23 cellular contexts compared by ENCODE assay signal in the genomic region with DNA sequence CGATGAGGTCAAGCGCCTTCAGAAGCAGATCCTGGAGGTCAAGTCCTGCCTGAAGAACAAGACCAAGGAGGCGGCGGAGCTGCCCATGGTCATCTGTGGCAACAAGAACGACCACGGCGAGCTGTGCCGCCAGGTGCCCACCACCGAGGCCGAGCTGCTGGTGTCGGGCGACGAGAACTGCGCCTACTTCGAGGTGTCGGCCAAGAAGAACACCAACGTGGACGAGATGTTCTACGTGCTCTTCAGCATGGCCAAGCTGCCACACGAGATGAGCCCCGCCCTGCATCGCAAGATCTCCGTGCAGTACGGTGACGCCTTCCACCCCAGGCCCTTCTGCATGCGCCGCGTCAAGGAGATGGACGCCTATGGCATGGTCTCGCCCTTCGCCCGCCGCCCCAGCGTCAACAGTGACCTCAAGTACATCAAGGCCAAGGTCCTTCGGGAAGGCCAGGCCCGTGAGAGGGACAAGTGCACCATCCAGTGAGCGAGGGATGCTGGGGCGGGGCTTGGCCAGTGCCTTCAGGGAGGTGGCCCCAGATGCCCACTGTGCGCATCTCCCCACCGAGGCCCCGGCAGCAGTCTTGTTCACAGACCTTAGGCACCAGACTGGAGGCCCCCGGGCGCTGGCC. TPM values are rescaled to one million over a fixed set of nuclear protein-coding genes. Genes with fewer than 3 reads are reported as not detected.
DNase-seq lines count a peak whose midpoint lies in the region; ATAC-seq, FAIRE-seq and TF ChIP-seq lines count a peak whose summit lies in the region.
"Had no signal": no experiment of that assay in that cellular context is flagged by ENCODE, and none has a peak within 500 bp of the region (broad histone marks: within the 10 kb centered on the region; RNA-seq: fewer than 3 reads in every experiment).

No MANE protein-coding gene starts in this region.

- H2BK5ac ChIP-seq in H1 (ENCODE audit: low read depth, low read length), result 0 out of 2 replicates have a peak overlapping the region, but pooled peaks have one; percentile 73
- H2BK5ac ChIP-seq in neuronal stem cell (ENCODE audit: low read length), result no peak overlapping the region

- CTCF ChIA-PET in H1 (lab: Charles Lee; ENCODE audit: partially characterized antibody), result interaction anchor here (1.5 to 6.2 kb wide), 5 partner anchors 12 to 42 kb away, joined by 5 to 51 read pairs (median 14); partner anchors contain the start of gene RASD2

- H4K5ac ChIP-seq in H1 (ENCODE audit: insufficient read length, low read depth, low read length), result no peak overlapping the region

- no peak overlapping the region for H2BK120ac ChIP-seq in H1 (replicated peaks; ENCODE audit: low read depth, low read length)
- no peak overlapping the region for H2BK120ac ChIP-seq in neuronal stem cell (ENCODE audit: low read depth, low read length)

- H4K8ac ChIP-seq in H1 (ENCODE audit: extremely low read depth, insufficient read depth, low read length), result no peak overlapping the region
- no peak overlapping the region for H4K8ac ChIP-seq in neuronal stem cell (ENCODE audit: low read depth, low read length)

- H3K4me1 ChIP-seq in BLaER1, result peaks cover 73% of the 10 kb centered on the region
- peaks cover 9 to 78% (median 66%) of the 10 kb centered on the region in 10 experiments; a peak in 19 of 20 replicates for H3K4me1 ChIP-seq in BLaER1 treated with 17β-estradiol and CSF1 and Interleukin-3, amounts not matched to agents 10 nM and 100 nM
- peaks cover 0 to 23% (median 11%) of the 10 kb centered on the region in 4 experiments; a peak in 6 of 7 replicates for H3K4me1 ChIP-seq in H1 (replicated peaks in 1 of 4; ENCODE audit: control insufficient read depth in 3 of 4, insufficient read depth in 4 of 4, low read length in 3 of 4)
- peaks cover 10 to 16% of the 10 kb centered on the region in 2 donors for H3K4me1 ChIP-seq in neuronal stem cell (ENCODE audit: control insufficient read depth in 2 of 2, insufficient read depth in 1 of 2, low read depth in 1 of 2, low read length in 2 of 2)
- H3K4me1 ChIP-seq in thyroid gland, result peaks cover 16 to 20% of the 10 kb centered on the region in 2 donors

- H3K56ac ChIP-seq in H1 (replicated peaks; ENCODE audit: insufficient read length, low read depth, low read length), result no peak overlapping the region

- H4K20me1 ChIP-seq in BLaER1, result no peaks in the 10 kb centered on the region
- peaks cover 0 to 18% (median 0%) of the 10 kb centered on the region in 11 experiments; a peak in 4 of 22 replicates for H4K20me1 ChIP-seq in BLaER1 treated with 17β-estradiol and CSF1 and Interleukin-3, amounts not matched to agents 10 nM and 100 nM
- H4K20me1 ChIP-seq in H1 (replicated peaks in 1 of 2; ENCODE audit: control insufficient read depth in 1 of 2, insufficient read depth in 2 of 2, low read length in 2 of 2), result no peaks in the 10 kb centered on the region

- H3K18ac ChIP-seq in H1 (ENCODE audit: extremely low read depth, low read length), result no peak overlapping the region
- H3K18ac ChIP-seq in neuronal stem cell (ENCODE audit: low read length), result peak overlapping the region; percentile 57

- no peaks in the 10 kb centered on the region for H3K79me2 ChIP-seq in H1 (ENCODE audit: control insufficient read depth in 1 of 2, insufficient read depth in 2 of 2, low read length in 2 of 2)

- peak overlapping the region; percentile 74 for H3K4me2 ChIP-seq in BLaER1
- H3K4me2 ChIP-seq in BLaER1 treated with 17β-estradiol and CSF1 and Interleukin-3, amounts not matched to agents 10 nM and 100 nM, result peak overlapping the region in 8 of 11 experiments; percentile 56 to 80 (median 73); a peak in 15 of 22 replicates
- H3K4me2 ChIP-seq in H1 (ENCODE audit: insufficient read depth in 1 of 2, low read depth in 2 of 2, low read length in 2 of 2), result 0 out of 4 replicates have a peak overlapping the region, but pooled peaks of 1 of the 2 experiments have one; percentile 1
- H3K4me2 ChIP-seq in neuronal stem cell (ENCODE audit: insufficient read depth, low read length, poor library complexity, severe bottlenecking), result no peak overlapping the region

- 0 out of 2 replicates have a peak overlapping the region, but pooled peaks have one; percentile 43 for H2AK5ac ChIP-seq in H1 (ENCODE audit: low read depth, low read length)
- H2AK5ac ChIP-seq in neuronal stem cell (ENCODE audit: low read depth, low read length), result peak overlapping the region; percentile 86

- H3K79me1 ChIP-seq in H1 (ENCODE audit: low read depth, low read length) (no peaks in the 10 kb centered on the region), neuronal stem cell (ENCODE audit: low read depth, low read length) (peaks cover 2% of the 10 kb centered on the region)

- H3K9me3 ChIP-seq in BLaER1 (no peaks in the 10 kb centered on the region), H1 (ENCODE audit: insufficient read depth in 2 of 2, low read depth in 1 of 2, low read length in 1 of 2) (no peaks in the 10 kb centered on the region), neuronal stem cell (replicated peaks in 1 of 2; ENCODE audit: control insufficient read depth in 2 of 2, insufficient read depth in 1 of 2, low read depth in 1 of 2, low read length in 2 of 2) (no peaks in the 10 kb centered on the region), thyroid gland (no peaks in the 10 kb centered on the region)
- no peaks in the 10 kb centered on the region for H3K9me3 ChIP-seq in BLaER1 treated with 17β-estradiol and CSF1 and Interleukin-3, amounts not matched to agents 10 nM and 100 nM (replicated peaks in 1 of 11)
- H3K9me3 ChIP-seq: BE2C had no signal

- H3K23me2 ChIP-seq in H1 (ENCODE audit: low read depth, low read length), result no peaks in the 10 kb centered on the region; the same call in 1 of the 2 replicates

- H3K4me3 ChIP-seq in BLaER1, result no peak overlapping the region
- H3K4me3 ChIP-seq in BLaER1 treated with 17β-estradiol and CSF1 and Interleukin-3, amounts not matched to agents 10 nM and 100 nM, result no peak overlapping the region
- no peak overlapping the region for H3K4me3 ChIP-seq in H1 (ENCODE audit: extremely low read depth in 1 of 4, insufficient read depth in 2 of 4, low read depth in 3 of 4, low read length in 4 of 4)
- H3K4me3 ChIP-seq in neuronal stem cell (ENCODE audit: low read length in 2 of 2), result no peak overlapping the region
- no peak overlapping the region for H3K4me3 ChIP-seq in thyroid gland (replicated peaks in 1 of 3)
- H3K4me3 ChIP-seq: GM12878 had no signal

- H3K27ac ChIP-seq in BLaER1, result peak overlapping the region; percentile 43; the same call in 1 of the 2 replicates
- peak overlapping the region in 1 of 11 experiments; percentile 5; a peak in 2 of 22 replicates for H3K27ac ChIP-seq in BLaER1 treated with 17β-estradiol and CSF1 and Interleukin-3, amounts not matched to agents 10 nM and 100 nM
- no peak overlapping the region for H3K27ac ChIP-seq in H1 (ENCODE audit: low read depth, low read length)
- no peak overlapping the region for H3K27ac ChIP-seq in neuronal stem cell (replicated peaks; ENCODE audit: low read length)
- H3K27ac ChIP-seq in thyroid gland, result no peak overlapping the region

- no peak overlapping the region for H3K14ac ChIP-seq in H1 (ENCODE audit: insufficient read length)
- no peak overlapping the region for H3K14ac ChIP-seq in neuronal stem cell (ENCODE audit: low read length)

- H3K27me3 ChIP-seq in BLaER1 (no peaks in the 10 kb centered on the region), H1 (replicated peaks in 1 of 4; ENCODE audit: control insufficient read depth in 3 of 4, extremely low read depth in 1 of 4, insufficient read depth in 3 of 4, low read length in 3 of 4) (no peaks in the 10 kb centered on the region; a peak in 1 of 7 replicates), neuronal stem cell (ENCODE audit: control insufficient read depth in 3 of 3, insufficient read depth in 3 of 3, low read depth in 1 of 3, low read length in 3 of 3) (peaks cover 0 to 53% (median 0%) of the 10 kb centered on the region in 3 experiments), thyroid gland (no peaks in the 10 kb centered on the region)
- peaks cover 0 to 19% (median 0%) of the 10 kb centered on the region in 11 experiments; a peak in 2 of 22 replicates for H3K27me3 ChIP-seq in BLaER1 treated with 17β-estradiol and CSF1 and Interleukin-3, amounts not matched to agents 10 nM and 100 nM
- H3K27me3 ChIP-seq: BE2C had no signal

- DNase-seq in H1 (ENCODE audit: low read depth in 1 of 2, low spot score in 2 of 2) (no peak), neuronal stem cell (ENCODE audit: low spot score) (no peak), thyroid gland (no peak), retina (no peak), cerebellar nuclear complex (lab: John Stamatoyannopoulos, UW) (no peak)
- DNase-seq: ACHN, C1 segment of cervical spinal cord, COR-L47, DMS 273 treated with DMSO at 0.1 percent for 48 hours, DMS153, DMS79, GDM1 had no signal

- H4K91ac ChIP-seq in H1 (replicated peaks; ENCODE audit: insufficient read length, low read length) (peak overlapping the region; percentile 22), neuronal stem cell (ENCODE audit: low read depth, low read length, poor library complexity) (no peak overlapping the region)

- H2BK12ac ChIP-seq in H1 (ENCODE audit: low read depth, low read length) (peak overlapping the region; percentile 78; the same call in 1 of the 2 replicates), neuronal stem cell (ENCODE audit: low read length) (peak overlapping the region; percentile 61)

- no peak overlapping the region; the same call in 1 of the 2 replicates for H2BK20ac ChIP-seq in H1 (ENCODE audit: low read length)

- H3K23ac ChIP-seq in H1 (ENCODE audit: insufficient read length) (no peak overlapping the region), neuronal stem cell (ENCODE audit: low read depth, low read length, poor library complexity) (peak overlapping the region; percentile 82)

- H3K4ac ChIP-seq in H1 (replicated peaks; ENCODE audit: insufficient read length, low read depth, low read length) (no peak overlapping the region), neuronal stem cell (ENCODE audit: low read length) (peak overlapping the region; percentile 29)

- no peak for TF ChIP-seq EP300 in H1 (IDR thresholded peaks at IDR 0.05; ENCODE audit: borderline replicate concordance in 1 of 2, low read depth in 2 of 2, low read length in 2 of 2)

- no peak for ATAC-seq in GM18907 (IDR thresholded peaks at IDR 0.05; ENCODE audit: unreplicated experiment)

- no peak for TF ChIP-seq RAD21 in H1 (IDR thresholded peaks at IDR 0.05 in 1 of 2, conservative IDR thresholded peaks at IDR 0.05 in 1 of 2; ENCODE audit: low read depth in 2 of 2, low read length in 2 of 2)

- H3K9ac ChIP-seq in BLaER1, result no peak overlapping the region
- no peak overlapping the region; a peak in 1 of 22 replicates for H3K9ac ChIP-seq in BLaER1 treated with 17β-estradiol and CSF1 and Interleukin-3, amounts not matched to agents 10 nM and 100 nM
- no peak overlapping the region for H3K9ac ChIP-seq in H1 (replicated peaks in 1 of 4; ENCODE audit: extremely low read depth in 1 of 4, low read depth in 3 of 4, low read length in 3 of 4)
- H3K9ac ChIP-seq in neuronal stem cell (ENCODE audit: low read depth, low read length, poor library complexity), result no peak overlapping the region

- WGBS in H1 (ENCODE audit: extremely low coverage in 1 of 2, insufficient coverage in 1 of 2, insufficient read length in 1 of 2, insufficient replicate concordance in 2 of 2, low coverage in 1 of 2, low lambda C conversion rate in 2 of 2, missing lambda C conversion rate in 1 of 2), 2 experiments, result 96% methylated on average over 43 of the region's 43 CpGs; no CpG with 5 or more reads in 1 of the 2 experiments
- no CpG with 5 or more reads among the region's 43 CpGs for WGBS in neuronal stem cell (ENCODE audit: extremely low coverage in 2 of 2, insufficient read length in 2 of 2, insufficient replicate concordance in 1 of 2), 2 donors
- WGBS in thyroid gland, 2 donors, result 96% methylated on average over 34 to 43 of the region's 43 CpGs

- no peak overlapping the region for H2AFZ ChIP-seq in H1 (ENCODE audit: low read length)
- H2AFZ ChIP-seq in neuronal stem cell (ENCODE audit: low read length), result no peak overlapping the region

- TF ChIP-seq CTCF in H1 (IDR thresholded peaks at IDR 0.05; ENCODE audit: control extremely low read depth in 1 of 3, insufficient read depth in 1 of 3, low read depth in 1 of 3, low read length in 3 of 3) (no peak), thyroid gland (IDR thresholded peaks at IDR 0.05) (no peak)

- H3K36me3 ChIP-seq in BLaER1 (no peaks in the 10 kb centered on the region), H1 (ENCODE audit: control insufficient read depth in 2 of 4, insufficient read depth in 4 of 4, low read length in 3 of 4) (no peaks in the 10 kb centered on the region), neuronal stem cell (replicated peaks in 1 of 2; ENCODE audit: control insufficient read depth in 2 of 2, insufficient read depth in 2 of 2, low read length in 2 of 2) (no peaks in the 10 kb centered on the region), thyroid gland (no peaks in the 10 kb centered on the region)
- no peaks in the 10 kb centered on the region for H3K36me3 ChIP-seq in BLaER1 treated with 17β-estradiol and CSF1 and Interleukin-3, amounts not matched to agents 10 nM and 100 nM
- H3K36me3 ChIP-seq: BE2C had no signal

- intact Hi-C loops in thyroid gland (cut with DNase I), result no loop called here

- no peak for FAIRE-seq in H1 (lab: Jason Lieb, UNC)
- FAIRE-seq: A204.1, GM12878, GM19239 had no signal

- POLR2A ChIA-PET in H1 (lab: Charles Lee; ENCODE audit: partially characterized antibody), result interaction anchor here (0.9 to 1.7 kb wide), 5 partner anchors 9 to 33 kb away, joined by 3 to 4 read pairs (median 4); no protein-coding TSS in a partner anchor

- no peak overlapping the region for H2BK15ac ChIP-seq in H1 (ENCODE audit: low read length)
- H2BK15ac ChIP-seq in neuronal stem cell (ENCODE audit: low read length), result peak overlapping the region; percentile 47

- TF ChIP-seq POLR2A in H1 (IDR thresholded peaks at IDR 0.05; ENCODE audit: control extremely low read depth in 1 of 2, low read depth in 2 of 2, low read length in 2 of 2), result no peak
- TF ChIP-seq POLR2A in thyroid gland (IDR thresholded peaks at IDR 0.05), result no peak

RNA-seq across cellular contexts. Expression of gene RASD2, which starts 11.0 kb away (rescaled TPM):
- total RNA-seq in H1 (2021; fragmentation: NEBNext Ultra II Directional; extraction: Animal tissue kit (Norgen Biotek cat#: 25700)), result 4.4 and 5.1 TPM in 2 replicates
- 1.9 and 3.8 TPM in 2 replicates for polyA plus RNA-seq in H1 (2011; rRNA removed)
- 1.5 TPM for polyA plus RNA-seq in H1 (2011; cell fraction: cytosol; rRNA removed)
- 2.6 TPM for polyA plus RNA-seq in H1 (2011; cell fraction: nucleus; rRNA removed)
- polyA plus RNA-seq in H1 (2012, experiment 1 of 2), result 2.0 to 4.3 TPM (median 3.4 TPM) in 4 replicates
- polyA plus RNA-seq in H1 (2012, experiment 2 of 2), result 3.1 TPM
- 3.4 TPM for polyA plus RNA-seq in H1 (2013, experiment 1 of 2)
- polyA plus RNA-seq in H1 (2013, experiment 2 of 2), result 3.6 TPM
- polyA minus RNA-seq in H1 (2011; rRNA and poly(A)+ RNA removed), result 1.5 and 1.9 TPM in 2 replicates
- 3.6 TPM for polyA minus RNA-seq in H1 (2011; cell fraction: cytosol; rRNA and poly(A)+ RNA removed)
- 1.8 TPM for polyA minus RNA-seq in H1 (2011; cell fraction: nucleus; rRNA and poly(A)+ RNA removed)
- 0.29 TPM for polyA plus RNA-seq in neuronal stem cell (2013, experiment 1 of 2)
- 0.28 TPM for polyA plus RNA-seq in neuronal stem cell (2013, experiment 2 of 2)
- total RNA-seq in thyroid gland, result 1 to 10 TPM in 2 of 4 donors, under 1 TPM in 2; 0.13 to 1.6 (median 0.97) TPM
- total RNA-seq: CD4-positive, alpha-beta memory T cell; G401; GM12878 had no signal
- polyA plus RNA-seq: CD14-positive monocyte; CD8-positive, alpha-beta memory T cell had no signal
